ENCODE assay signal across 20 cellular contexts in genomic region chr1:226479432-226479831, GRCh38.
A peak's percentile ranks its signal among the peaks of the same experiment; 100 is the strongest.
DNase-seq lines count a peak whose midpoint lies in the region; FAIRE-seq and TF ChIP-seq lines count a peak whose summit lies in the region.
"Had no signal": no experiment of that assay in that cellular context is flagged by ENCODE, and none has a peak within 500 bp of the region (broad histone marks: within the 10 kb centered on the region; RNA-seq: fewer than 3 reads in every experiment).

No MANE protein-coding gene starts in this region.

- no peaks in the 10 kb centered on the region for H4K20me1 ChIP-seq in PC-9 (ENCODE audit: insufficient read depth)

- no peak overlapping the region for H3K4me3 Mint-ChIP-seq in mesothelial cell of epicardium
- H3K4me3 Mint-ChIP-seq: activated CD8-positive, alpha-beta T cell treated with anti-CD3 and anti-CD28 coated beads, Interleukin-2, amount 10 ng/mL, durations not matched to agents 7 days and 5 days; CD4-positive, CD25-positive, alpha-beta regulatory T cell; dendritic cell treated with granulocyte-macrophage colony-stimulating factor and Interleukin-4, amounts not matched to agents 40 ng/mL and 50 ng/mL, for 4 days had no signal

- no peaks in the 10 kb centered on the region for H3K36me3 Mint-ChIP-seq in mesothelial cell of epicardium
- H3K36me3 Mint-ChIP-seq: CD4-positive, CD25-positive, alpha-beta regulatory T cell had no signal

- H3K9me3 ChIP-seq in PC-9 (ENCODE audit: insufficient read depth, low read depth): no peaks in the 10 kb centered on the region
- H3K9me3 ChIP-seq: heart right ventricle, left lung had no signal

- peaks cover 38% of the 10 kb centered on the region for H3K27me3 ChIP-seq in PC-9 (ENCODE audit: insufficient read depth, low read depth)
- H3K27me3 ChIP-seq: left lung had no signal

- H3K4me1 Mint-ChIP-seq in mesothelial cell of epicardium: peaks cover 6% of the 10 kb centered on the region

- no peaks in the 10 kb centered on the region for H3K79me2 ChIP-seq in PC-9 (ENCODE audit: low read depth)

- H3K9me2 ChIP-seq in PC-9 (ENCODE audit: insufficient read depth): no peaks in the 10 kb centered on the region

- peaks cover 32% of the 10 kb centered on the region for H3K27me3 Mint-ChIP-seq in mesothelial cell of epicardium (ENCODE audit: low read depth)
- H3K27me3 Mint-ChIP-seq: dendritic cell treated with granulocyte-macrophage colony-stimulating factor and Interleukin-4, amounts not matched to agents 40 ng/mL and 50 ng/mL, for 4 days had no signal

- no TSS peak for BruUV-seq in PC-9 (replicated peaks; lab: Mats Ljungman, UMichigan)

- no peaks in the 10 kb centered on the region for H3K9me3 Mint-ChIP-seq in mesothelial cell of epicardium
- H3K9me3 Mint-ChIP-seq: dendritic cell treated with granulocyte-macrophage colony-stimulating factor and Interleukin-4, amounts not matched to agents 40 ng/mL and 50 ng/mL, for 4 days had no signal

- TF ChIP-seq CTCF in PC-9 (conservative IDR thresholded peaks at IDR 0.05): no peak
- no peak for TF ChIP-seq CTCF in mesothelial cell of epicardium (IDR thresholded peaks at IDR 0.05; ENCODE audit: unreplicated experiment)

- POLR2A ChIA-PET in PC-9 (lab: Charles Lee; ENCODE audit: unreplicated experiment): no interaction called here

- H3K27ac Mint-ChIP-seq in mesothelial cell of epicardium: no peak overlapping the region
- H3K27ac Mint-ChIP-seq: activated CD8-positive, alpha-beta T cell treated with anti-CD3 and anti-CD28 coated beads, Interleukin-2, amount 10 ng/mL, durations not matched to agents 7 days and 5 days; CD4-positive, CD25-positive, alpha-beta regulatory T cell; dendritic cell treated with granulocyte-macrophage colony-stimulating factor and Interleukin-4, amounts not matched to agents 40 ng/mL and 50 ng/mL, for 4 days had no signal

- intact Hi-C loops in PC-9 (cut with micrococcal nuclease; ENCODE audit: unreplicated experiment): no loop called here

- H3K27ac ChIP-seq in PC-9: no peak overlapping the region
- H3K27ac ChIP-seq: heart right ventricle, KMS-11, left lung had no signal

- H3K4me1 ChIP-seq in PC-9 (replicated peaks; ENCODE audit: insufficient read depth): peaks cover 27% of the 10 kb centered on the region
- H3K4me1 ChIP-seq: left lung had no signal

- peak; percentile 41 for DNase-seq in DMS 273 treated with DMSO at 0.1 percent for 48 hours (lab: John Stamatoyannopoulos, UW)
- DNase-seq in LoVo (ENCODE audit: low spot score): peak; percentile 57
- DNase-seq in PC-9: peak in 1 of 2 experiments; percentile 67
- DNase-seq in iris pigment epithelial cell (ENCODE audit: low read depth): peak; percentile 38
- no peak for DNase-seq in mesothelial cell of epicardium (ENCODE audit: low spot score in 2 of 2, unreplicated experiment in 2 of 2)
- DNase-seq in GM12891 (ENCODE audit: insufficient read length, low spot score): no peak
- no peak for DNase-seq in NCI-H2029 treated with DMSO at 0.1 percent for 48 hours (lab: John Stamatoyannopoulos, UW)
- DNase-seq: activated CD4-positive, alpha-beta T cell treated with anti-CD3 and anti-CD28 coated beads for 1 hour; activated CD8-positive, alpha-beta T cell treated with anti-CD3 and anti-CD28 coated beads, Interleukin-2, amount 10 ng/mL, durations not matched to agents 7 days and 5 days; CD4-positive, CD25-positive, alpha-beta regulatory T cell; heart right ventricle; left lung; NCI-H1092 treated with DMSO at 0.1 percent for 48 hours; posterior cingulate gyrus; SHP77; substantia nigra; SW 1271 had no signal

- FAIRE-seq in GM12891 (lab: Jason Lieb, UNC): no peak
- FAIRE-seq: G401.6 had no signal

- H3K4me2 ChIP-seq in PC-9: peak overlapping the region; percentile 43
- H3K4me2 ChIP-seq: KMS-11 had no signal

- CTCF ChIA-PET in PC-9 (lab: Charles Lee): no interaction called here

- no peaks in the 10 kb centered on the region for H3K36me3 ChIP-seq in PC-9 (ENCODE audit: low read depth)
- H3K36me3 ChIP-seq: heart right ventricle, left lung had no signal

- TF ChIP-seq POLR2A in GM12891 (IDR thresholded peaks at IDR 0.05; ENCODE audit: low read depth, low read length): no peak

- peaks cover 7% of the 10 kb centered on the region for H3F3A ChIP-seq in PC-9 (ENCODE audit: insufficient read depth, low read depth)

- no peak overlapping the region for H3K4me3 ChIP-seq in PC-9
- H3K4me3 ChIP-seq: heart right ventricle, left lung had no signal

- no peak overlapping the region for H2AFZ ChIP-seq in PC-9

TF ChIP-seq in GM12891, 5 proteins besides CTCF, POLR2A, EP300 and RAD21:
- TF ChIP-seq POU2F2 (IDR thresholded peaks at IDR 0.05; ENCODE audit: low read depth, low read length) (no peak), TAF1 (IDR thresholded peaks at IDR 0.05; ENCODE audit: low read depth, low read length) (no peak), SPI1 (IDR thresholded peaks at IDR 0.05; ENCODE audit: low read depth, low read length) (no peak), PAX5 (IDR thresholded peaks at IDR 0.05; ENCODE audit: insufficient read depth, low read length, severe bottlenecking) (no peak), POLR2AphosphoS5 (IDR thresholded peaks at IDR 0.05; ENCODE audit: low read depth, low read length) (no peak)
TF ChIP-seq in GM12891: peak in this region for 0.

Comparison
In these comparisons a context has a peak if more than half of its experiments do, and no peak if none do; other contexts are left out.
1. DNase-seq: peak in DMS 273 treated with DMSO at 0.1 percent for 48 hours (single experiment), LoVo (single experiment) and iris pigment epithelial cell (single experiment); none in mesothelial cell of epicardium (0 of 2), GM12891 (single experiment) and NCI-H2029 treated with DMSO at 0.1 percent for 48 hours (single experiment).